ENCODE assay signal across 9 cellular contexts in genomic region chr9:83062653-83063527, GRCh38. TPM values are rescaled to one million over a fixed set of nuclear protein-coding genes. Genes with fewer than 3 reads are reported as not detected.
DNase-seq lines count a peak whose midpoint lies in the region; ATAC-seq and TF ChIP-seq lines count a peak whose summit lies in the region.
"Had no signal": no experiment of that assay in that cellular context is flagged by ENCODE, and none has a peak within 500 bp of the region (broad histone marks: within the 10 kb centered on the region; RNA-seq: fewer than 3 reads in every experiment).

RASEF (minus strand) TSS chr9:83063142; CDS start chr9:83062867, 275 bp downstream.

- peak; percentile 63 for TF ChIP-seq CTCF in C4-2B (conservative IDR thresholded peaks at IDR 0.05)
- TF ChIP-seq CTCF in chondrocyte (IDR thresholded peaks at IDR 0.05), result peak; percentile 57

- peaks cover 20% of the 10 kb centered on the region for H3K4me1 Mint-ChIP-seq in chondrocyte (ENCODE audit: low read depth)

- peak within 1 kb of the TSS; percentile 98 for H3K27ac ChIP-seq in C4-2B

- peaks cover 4% of the 10 kb centered on the region for H3K9me3 Mint-ChIP-seq in chondrocyte (ENCODE audit: low read depth)

- ATAC-seq in HG03139 (IDR thresholded peaks at IDR 0.05; ENCODE audit: unreplicated experiment) (no peak), HG02884 (IDR thresholded peaks at IDR 0.05; ENCODE audit: unreplicated experiment) (no peak), HG02938 (IDR thresholded peaks at IDR 0.05; ENCODE audit: unreplicated experiment) (no peak)

- H3K27me3 Mint-ChIP-seq in chondrocyte (ENCODE audit: low read depth), result peaks cover 36% of the 10 kb centered on the region

- H3K4me3 Mint-ChIP-seq in chondrocyte (ENCODE audit: unreplicated experiment), result peak within 1 kb of the TSS; percentile 74
- H3K4me3 Mint-ChIP-seq: stimulated activated naive CD8-positive, alpha-beta T cell treated with anti-CD3 and anti-CD28 coated beads, Interleukin-15, Interleukin-2, amounts not matched to agents 100 ng/mL and 50 ng/mL, for 24 hours had no signal

- H3K36me3 Mint-ChIP-seq in chondrocyte (ENCODE audit: low read depth), result no peaks in the 10 kb centered on the region

- DNase-seq in NCI-H128 (lab: John Stamatoyannopoulos, UW; ENCODE audit: unreplicated experiment) (peak; percentile 51), chondrocyte (ENCODE audit: low spot score) (peak; percentile 89), mucosa of gallbladder (ENCODE audit: low spot score) (peak; percentile 79)
- DNase-seq in stimulated activated CD4-positive, alpha-beta T cell treated with anti-CD3 and anti-CD28 coated beads, Interleukin-1b, Interleukin-23, amount 100 ng/mL, for 48 hours, result no peak

- no peak within 1 kb of the TSS for H3K27ac Mint-ChIP-seq in chondrocyte (ENCODE audit: unreplicated experiment)
- H3K27ac Mint-ChIP-seq: stimulated activated naive CD8-positive, alpha-beta T cell treated with anti-CD3 and anti-CD28 coated beads, Interleukin-15, Interleukin-2, amounts not matched to agents 100 ng/mL and 50 ng/mL, for 24 hours had no signal

RNA-seq across cellular contexts. Expression of gene RASEF, which starts in this region (rescaled TPM):
- total RNA-seq in chondrocyte (0.27 to 0.41 TPM in 2 of 3 replicates, not detected in the other), mucosa of gallbladder (30.3 TPM)

Comparison
In these comparisons a context has a peak if more than half of its experiments do, and no peak if none do; other contexts are left out.
1. RNA of gene RASEF (total RNA-seq): 30.3 TPM in mucosa of gallbladder (single experiment); 0.27 to 0.41 TPM in chondrocyte; every median in the first group is over 10 times any median in the second.
2. Peak in DNase-seq in chondrocyte; RNA of the gene not detected or under 1 TPM.